In the genomic region with DNA sequence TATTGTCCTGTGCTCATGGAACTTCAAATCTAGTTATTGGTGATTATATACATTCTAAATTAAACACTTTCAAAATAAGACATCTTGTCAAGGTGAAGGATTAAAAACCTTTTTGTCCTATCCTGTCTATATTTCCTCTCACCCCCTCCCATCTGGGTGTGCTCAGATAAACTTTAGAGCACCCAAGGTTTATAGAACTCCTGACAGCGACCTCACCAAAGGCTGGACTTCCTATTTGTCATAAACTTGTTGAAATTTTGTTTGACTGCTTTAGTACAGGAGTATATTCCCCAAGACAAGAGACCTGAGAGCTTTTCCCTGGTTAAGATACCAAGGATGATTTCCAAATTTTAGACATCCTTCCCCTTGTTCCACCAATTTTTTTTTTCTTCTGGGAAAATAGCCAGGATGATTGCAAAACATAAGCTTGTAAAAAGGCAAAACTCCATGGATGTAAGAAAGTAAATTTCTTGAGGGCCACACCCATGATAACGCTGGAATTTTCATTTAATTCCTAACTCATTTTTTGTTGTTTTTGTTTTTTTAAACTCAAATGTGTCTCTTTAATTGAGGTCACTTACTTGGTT, we compare ENCODE assay signal across 11 cellular contexts. TPM values are rescaled to one million over a fixed set of nuclear protein-coding genes. Genes with fewer than 3 reads are reported as not detected.
DNase-seq lines count a peak whose midpoint lies in the region; ATAC-seq and TF ChIP-seq lines count a peak whose summit lies in the region.
"Had no signal": no experiment of that assay in that cellular context is flagged by ENCODE, and none has a peak within 500 bp of the region (broad histone marks: within the 10 kb centered on the region; RNA-seq: fewer than 3 reads in every experiment).

No MANE protein-coding gene starts in this region.

- ATAC-seq in SK-N-SH treated with all-trans-retinoic acid at 6 μM for 48 hours (no peak), heart right ventricle (peak in 6 of 8 donors; percentile 30 to 54 (median 38)), GM21619 (IDR thresholded peaks at IDR 0.05; ENCODE audit: unreplicated experiment) (no peak)
- ATAC-seq: WTC11 had no signal

- TF ChIP-seq POLR2A in testis (IDR thresholded peaks at IDR 0.05) = no peak

- H4K91ac ChIP-seq in H9 (ENCODE audit: insufficient read length, low read depth, low read length) = no peak overlapping the region

- H3K4me1 ChIP-seq in H9 (ENCODE audit: insufficient read depth, low read length) (peaks cover 8% of the 10 kb centered on the region; the same call in 1 of the 2 replicates), heart right ventricle (peaks cover 0 to 45% (median 20%) of the 10 kb centered on the region in 9 donors), testis (peaks cover 58% of the 10 kb centered on the region)

- H3K4ac ChIP-seq in H9 (ENCODE audit: low read depth, low read length) = no peak overlapping the region

- H3K4me3 ChIP-seq in heart right ventricle (no peak overlapping the region), testis (no peak overlapping the region)

- H2BK12ac ChIP-seq in H9 (ENCODE audit: insufficient read length, low read depth, low read length) = no peak overlapping the region

- H3K18ac ChIP-seq in H9 (ENCODE audit: insufficient read length, low read depth, low read length) = no peak overlapping the region

- no peak overlapping the region for H3K14ac ChIP-seq in H9 (ENCODE audit: insufficient read depth, low read length)

- H4K20me1 ChIP-seq in H9 (ENCODE audit: control insufficient read depth, insufficient read depth, insufficient read length) = no peaks in the 10 kb centered on the region

- H3K23me2 ChIP-seq in H9 (ENCODE audit: insufficient read length, low read depth, low read length, poor library complexity, severe bottlenecking) = no peaks in the 10 kb centered on the region

- H2BK20ac ChIP-seq in H9 (ENCODE audit: low read depth, low read length, poor library complexity, severe bottlenecking) = no peak overlapping the region

- H3K36me3 Mint-ChIP-seq in H9 (ENCODE audit: insufficient read depth in 1 of 3, low read depth in 3 of 3) = no peaks in the 10 kb centered on the region
- H3K36me3 Mint-ChIP-seq: activated naive CD4-positive, alpha-beta T cell treated with anti-CD3 and anti-CD28 coated beads, Interleukin-2, amount 10 ng/mL, durations not matched to agents 7 days and 5 days; WTC11 had no signal

- WGBS in H9 (ENCODE audit: extremely low coverage, insufficient read length, low lambda C conversion rate) = no CpG with 5 or more reads among the region's 2 CpGs
- WGBS in heart right ventricle, 2 donors = 51 to 60% methylated on average over 2 of the region's 2 CpGs
- WGBS in testis, 2 donors = 40 to 49% methylated on average over 2 of the region's 2 CpGs

- H3K27me3 Mint-ChIP-seq in H9 (ENCODE audit: low read depth) = no peaks in the 10 kb centered on the region
- H3K27me3 Mint-ChIP-seq: activated naive CD4-positive, alpha-beta T cell treated with anti-CD3 and anti-CD28 coated beads, Interleukin-2, amount 10 ng/mL, durations not matched to agents 7 days and 5 days had no signal

- H2BK15ac ChIP-seq in H9 (ENCODE audit: low read depth, low read length) = no peak overlapping the region

- H3K56ac ChIP-seq in H9 (ENCODE audit: insufficient read length, low read depth, low read length) = no peak overlapping the region

- H2AFZ ChIP-seq in H9 (ENCODE audit: low read length) = no peak overlapping the region

- no peak overlapping the region for H3K4me2 ChIP-seq in H9 (ENCODE audit: insufficient read depth, insufficient read length, low read length)

- no peak for TF ChIP-seq CTCF in H9 (conservative IDR thresholded peaks at IDR 0.05)
- TF ChIP-seq CTCF in heart right ventricle (IDR thresholded peaks at IDR 0.05) = no peak
- no peak for TF ChIP-seq CTCF in testis (IDR thresholded peaks at IDR 0.05)

- DNase-seq in H9 (no peak), heart right ventricle (no peak), testis (no peak), Kasumi-1 (lab: John Stamatoyannopoulos, UW) (no peak), NAMALWA (ENCODE audit: low spot score) (no peak), T-helper 2 cell (no peak)
- DNase-seq: activated naive CD4-positive, alpha-beta T cell treated with anti-CD3 and anti-CD28 coated beads, Interleukin-2, amount 10 ng/mL, durations not matched to agents 7 days and 5 days; nephron progenitor cell had no signal

- no peaks in the 10 kb centered on the region for H3K36me3 ChIP-seq in heart right ventricle
- no peaks in the 10 kb centered on the region for H3K36me3 ChIP-seq in testis (ENCODE audit: low read depth, missing control alignments)

- peaks cover 6% of the 10 kb centered on the region; the same call in 1 of the 2 replicates for H3K79me2 ChIP-seq in H9 (ENCODE audit: insufficient read depth, low read length)

- H3K9me3 ChIP-seq in H9 (ENCODE audit: control insufficient read depth, low read depth, low read length) = no peaks in the 10 kb centered on the region
- H3K9me3 ChIP-seq in heart right ventricle = no peaks in the 10 kb centered on the region
- H3K9me3 ChIP-seq in testis = no peaks in the 10 kb centered on the region

- H3K27me3 ChIP-seq in H9 (ENCODE audit: insufficient read depth, low read length) (no peaks in the 10 kb centered on the region), heart right ventricle (no peaks in the 10 kb centered on the region), testis (no peaks in the 10 kb centered on the region)

- no peak overlapping the region for H2BK5ac ChIP-seq in H9 (ENCODE audit: insufficient read length, low read length)

- peaks cover 45 to 65% of the 10 kb centered on the region in 2 experiments for H3K4me1 Mint-ChIP-seq in H9

- no peak overlapping the region for H2BK120ac ChIP-seq in H9 (ENCODE audit: low read depth, low read length, poor library complexity, severe bottlenecking)

- H4K5ac ChIP-seq in H9 (ENCODE audit: insufficient read length, low read depth, low read length) = no peak overlapping the region

- no peak overlapping the region for H2AK5ac ChIP-seq in H9 (ENCODE audit: insufficient read length, low read length)

- H3K27ac Mint-ChIP-seq in H9 = peak overlapping the region in 2 of 3 experiments; percentile 45 to 67; a peak in 4 of 7 replicates
- H3K27ac Mint-ChIP-seq: activated naive CD4-positive, alpha-beta T cell treated with anti-CD3 and anti-CD28 coated beads, Interleukin-2, amount 10 ng/mL, durations not matched to agents 7 days and 5 days; nephron progenitor cell had no signal

- no peak overlapping the region for H3K4me3 Mint-ChIP-seq in H9
- H3K4me3 Mint-ChIP-seq: activated naive CD4-positive, alpha-beta T cell treated with anti-CD3 and anti-CD28 coated beads, Interleukin-2, amount 10 ng/mL, durations not matched to agents 7 days and 5 days; nephron progenitor cell; WTC11 had no signal

- no peaks in the 10 kb centered on the region for H3K9me3 Mint-ChIP-seq in H9
- H3K9me3 Mint-ChIP-seq: activated naive CD4-positive, alpha-beta T cell treated with anti-CD3 and anti-CD28 coated beads, Interleukin-2, amount 10 ng/mL, durations not matched to agents 7 days and 5 days; nephron progenitor cell; WTC11 had no signal

- H3T11ph ChIP-seq in H9 (ENCODE audit: low read length) = no peak overlapping the region

- intact Hi-C loops in heart right ventricle (cut with DNase I) (no loop called here), testis (cut with DNase I; ENCODE audit: low total_unique reads) (no loop called here)

- no peak overlapping the region for H3K23ac ChIP-seq in H9 (ENCODE audit: insufficient read length, low read depth, low read length)

- no peak overlapping the region for H3K9ac ChIP-seq in H9 (ENCODE audit: extremely low read depth, insufficient read length, low read length)

- H4K8ac ChIP-seq in H9 (replicated peaks; ENCODE audit: insufficient read length, low read depth, low read length) = no peak overlapping the region

- H3K27ac ChIP-seq in H9 (ENCODE audit: insufficient read length, low read depth, low read length) = no peak overlapping the region
- peak overlapping the region in 8 of 10 donors; percentile 3 to 65 (median 40) for H3K27ac ChIP-seq in heart right ventricle
- peak overlapping the region; percentile 60 to 76 for H3K27ac ChIP-seq in testis

- no peaks in the 10 kb centered on the region for H3K79me1 ChIP-seq in H9 (ENCODE audit: insufficient read depth, low read depth, low read length, poor library complexity, severe bottlenecking)

TF ChIP-seq in SK-N-SH treated with all-trans-retinoic acid at 6 μM for 48 hours, 23 proteins besides CTCF, POLR2A, EP300 and RAD21 (continues in another document):
- TF ChIP-seq, protein P1, sequence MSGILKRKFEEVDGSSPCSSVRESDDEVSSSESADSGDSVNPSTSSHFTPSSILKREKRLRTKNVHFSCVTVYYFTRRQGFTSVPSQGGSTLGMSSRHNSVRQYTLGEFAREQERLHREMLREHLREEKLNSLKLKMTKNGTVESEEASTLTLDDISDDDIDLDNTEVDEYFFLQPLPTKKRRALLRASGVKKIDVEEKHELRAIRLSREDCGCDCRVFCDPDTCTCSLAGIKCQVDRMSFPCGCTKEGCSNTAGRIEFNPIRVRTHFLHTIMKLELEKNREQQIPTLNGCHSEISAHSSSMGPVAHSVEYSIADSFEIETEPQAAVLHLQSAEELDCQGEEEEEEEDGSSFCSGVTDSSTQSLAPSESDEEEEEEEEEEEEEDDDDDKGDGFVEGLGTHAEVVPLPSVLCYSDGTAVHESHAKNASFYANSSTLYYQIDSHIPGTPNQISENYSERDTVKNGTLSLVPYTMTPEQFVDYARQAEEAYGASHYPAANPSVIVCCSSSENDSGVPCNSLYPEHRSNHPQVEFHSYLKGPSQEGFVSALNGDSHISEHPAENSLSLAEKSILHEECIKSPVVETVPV (CRISPR knock-in tag; IDR thresholded peaks at IDR 0.05) = no peak
- TF ChIP-seq ZFP30 (CRISPR knock-in tag; IDR thresholded peaks at IDR 0.05) = no peak
- no peak for TF ChIP-seq TCF4 (CRISPR knock-in tag; IDR thresholded peaks at IDR 0.05; ENCODE audit: borderline replicate concordance)
- no peak for TF ChIP-seq ZC3H10 (CRISPR knock-in tag; IDR thresholded peaks at IDR 0.05)
- TF ChIP-seq, protein P2, sequence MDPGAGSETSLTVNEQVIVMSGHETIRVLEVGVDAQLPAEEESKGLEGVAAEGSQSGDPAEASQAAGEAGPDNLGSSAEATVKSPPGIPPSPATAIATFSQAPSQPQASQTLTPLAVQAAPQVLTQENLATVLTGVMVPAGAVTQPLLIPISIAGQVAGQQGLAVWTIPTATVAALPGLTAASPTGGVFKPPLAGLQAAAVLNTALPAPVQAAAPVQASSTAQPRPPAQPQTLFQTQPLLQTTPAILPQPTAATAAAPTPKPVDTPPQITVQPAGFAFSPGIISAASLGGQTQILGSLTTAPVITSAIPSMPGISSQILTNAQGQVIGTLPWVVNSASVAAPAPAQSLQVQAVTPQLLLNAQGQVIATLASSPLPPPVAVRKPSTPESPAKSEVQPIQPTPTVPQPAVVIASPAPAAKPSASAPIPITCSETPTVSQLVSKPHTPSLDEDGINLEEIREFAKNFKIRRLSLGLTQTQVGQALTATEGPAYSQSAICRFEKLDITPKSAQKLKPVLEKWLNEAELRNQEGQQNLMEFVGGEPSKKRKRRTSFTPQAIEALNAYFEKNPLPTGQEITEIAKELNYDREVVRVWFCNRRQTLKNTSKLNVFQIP (CRISPR knock-in tag; IDR thresholded peaks at IDR 0.05; ENCODE audit: borderline replicate concordance, low read depth) = no peak

RNA-seq across cellular contexts. Expression of a gene that starts 33.0 kb away (rescaled TPM):
- 23.6 and 24.0 TPM in 2 replicates for total RNA-seq in H9 (2021)
- total RNA-seq in heart right ventricle = 10 to 100 TPM in 1 of 10 donors, 1 to 10 TPM in 9; 1.2 to 10.3 (median 4.1) TPM
- 1 to 10 TPM; 3.1 to 8.2 TPM for polyA plus RNA-seq in heart right ventricle
- total RNA-seq in testis = 100 to 1,000 TPM; 108 to 120 TPM
- polyA plus RNA-seq in testis (ENCODE audit: insufficient read depth, low read depth, low replicate concordance) = 39.4 TPM

Comparison
In these comparisons a context has a peak if more than half of its experiments do, and no peak if none do; other contexts are left out.
1. ATAC-seq: peak in heart right ventricle (6 of 8); none in SK-N-SH treated with all-trans-retinoic acid at 6 μM for 48 hours (single experiment) and GM21619 (single experiment).